Comparison of ENCODE assay signal across 8 cellular contexts in the genomic region with DNA sequence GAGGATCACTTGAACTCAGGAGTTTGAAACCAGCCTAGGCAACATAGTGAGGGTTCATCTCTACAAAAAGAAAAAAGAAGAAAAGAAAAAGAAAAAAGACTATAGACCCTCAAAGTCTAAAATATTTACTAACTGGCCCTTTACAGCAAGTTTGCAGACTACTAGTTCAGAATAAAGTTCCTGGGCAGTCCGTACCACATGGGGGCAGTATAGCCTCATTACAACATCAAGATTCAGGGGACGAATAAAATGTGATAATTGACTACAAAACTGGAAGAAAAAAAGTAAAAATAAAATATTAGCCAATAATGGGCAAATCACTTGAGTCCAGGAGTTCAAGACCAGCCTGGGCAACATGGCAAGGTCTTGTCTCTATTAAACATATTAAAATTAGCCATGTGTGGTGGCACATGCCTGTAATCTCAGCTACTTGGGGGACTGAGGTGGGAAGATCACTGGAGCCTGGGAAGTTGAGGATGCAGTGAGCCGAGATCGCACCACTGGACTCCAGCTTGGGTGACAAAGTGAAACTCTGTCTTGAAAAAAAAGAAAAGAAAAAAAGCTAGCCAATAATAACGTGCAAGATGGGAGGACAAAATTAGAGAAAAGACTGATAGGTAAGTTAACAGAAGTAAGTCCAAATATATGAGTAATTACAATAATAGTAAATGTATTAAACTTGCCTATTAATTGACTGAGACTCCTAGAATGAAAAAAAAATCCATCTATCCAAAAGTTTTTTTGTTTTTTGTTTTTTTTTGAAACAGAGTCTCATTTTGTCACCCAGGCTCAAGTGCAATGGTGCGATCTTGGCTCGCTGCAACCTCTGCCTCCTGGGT.
DNase-seq lines count a peak whose midpoint lies in the region; ATAC-seq and TF ChIP-seq lines count a peak whose summit lies in the region.

No MANE protein-coding gene starts in this region.

- peaks cover 0 to 7% (median 0%) of the 10 kb centered on the region in 7 donors for H3K4me1 Mint-ChIP-seq in naive thymus-derived CD4-positive, alpha-beta T cell

- ATAC-seq in naive thymus-derived CD4-positive, alpha-beta T cell, result no peak
- no peak for ATAC-seq in HG02840 (IDR thresholded peaks at IDR 0.05; ENCODE audit: low FRiP score, unreplicated experiment)
- ATAC-seq in HG03196 (IDR thresholded peaks at IDR 0.05; ENCODE audit: unreplicated experiment), result no peak
- ATAC-seq in GM18870 (IDR thresholded peaks at IDR 0.05; ENCODE audit: unreplicated experiment), result no peak

- no peak overlapping the region for H3K27ac Mint-ChIP-seq in naive thymus-derived CD4-positive, alpha-beta T cell

- no peak overlapping the region for H2AFZ ChIP-seq in mammary epithelial cell (ENCODE audit: low read depth, low read length)

- peaks cover 4 to 8% (median 5%) of the 10 kb centered on the region in 5 donors for H3K36me3 Mint-ChIP-seq in naive thymus-derived CD4-positive, alpha-beta T cell

- no peak overlapping the region for H3K4me2 ChIP-seq in mammary epithelial cell (ENCODE audit: insufficient read depth, low read depth, low read length)

- H3K4me3 ChIP-seq in LNCaP clone FGC (ENCODE audit: low read depth, low read length) (no peak overlapping the region), mammary epithelial cell (replicated peaks in 1 of 3; ENCODE audit: insufficient read depth in 1 of 3, low read depth in 2 of 3, low read length in 3 of 3) (no peak overlapping the region)
- no peak overlapping the region for H3K4me3 ChIP-seq in naive thymus-derived CD4-positive, alpha-beta T cell (ENCODE audit: low read length)

- dilution Hi-C loops in mammary epithelial cell (cut with HindIII; ENCODE audit: low sequenced_read_pairs), result no loop called here

- in situ Hi-C loops in mammary epithelial cell (cut with MboI; ENCODE audit: low sequenced_read_pairs in 2 of 2), result no loop called here

- H3K27me3 Mint-ChIP-seq in naive thymus-derived CD4-positive, alpha-beta T cell, result peaks cover 0 to 42% (median 0%) of the 10 kb centered on the region in 5 donors

- TF ChIP-seq CTCF in LNCaP clone FGC (IDR thresholded peaks at IDR 0.05; ENCODE audit: control insufficient read depth, extremely low read depth, insufficient read depth) (peak; percentile 70), mammary epithelial cell (conservative IDR thresholded peaks at IDR 0.05 in 1 of 2, IDR thresholded peaks at IDR 0.05 in 1 of 2; ENCODE audit: extremely low read depth in 1 of 2, insufficient read depth in 1 of 2, low read depth in 1 of 2, low read length in 2 of 2) (peak; percentile 82 to 85)

- peaks cover 7% of the 10 kb centered on the region for H3K27me3 ChIP-seq in mammary epithelial cell (ENCODE audit: insufficient read depth, low read length)
- H3K27me3 ChIP-seq in naive thymus-derived CD4-positive, alpha-beta T cell (ENCODE audit: control insufficient read depth in 2 of 2, insufficient read depth in 2 of 2, low read length in 2 of 2), result no peaks in the 10 kb centered on the region

- intact Hi-C loops in mammary epithelial cell (cut with micrococcal nuclease), result loop anchor here (1.0 to 5.0 kb wide), 5 partner anchors 45 to 235 kb away; a partner anchor contains a TSS
- intact Hi-C loops in naive thymus-derived CD4-positive, alpha-beta T cell (cut with micrococcal nuclease), result loop anchor here (1.0 to 2.0 kb wide), 5 partner anchors 43 to 236 kb away; a partner anchor contains a TSS

- 65% methylated on average over 7 of the region's 7 CpGs for WGBS in mammary epithelial cell (ENCODE audit: low coverage, missing lambda C conversion rate)

- CTCF ChIA-PET in mammary epithelial cell (lab: Charles Lee; ENCODE audit: low non-redundant PET), result interaction anchor here (0.6 to 0.7 kb wide), 2 partner anchors 45 to 398 kb away, joined by 3 to 4 read pairs; no protein-coding TSS in a partner anchor
- CTCF ChIA-PET in naive thymus-derived CD4-positive, alpha-beta T cell (lab: Charles Lee), result interaction anchor here (0.8 to 1.0 kb wide), 3 partner anchors 46 to 182 kb away, joined by 3 to 5 read pairs (median 5); a partner anchor contains a TSS

- no peak overlapping the region for H3K27ac ChIP-seq in mammary epithelial cell (ENCODE audit: insufficient read depth, low read depth, low read length)
- no peak overlapping the region for H3K27ac ChIP-seq in naive thymus-derived CD4-positive, alpha-beta T cell (ENCODE audit: low read depth, low read length)

- no peaks in the 10 kb centered on the region for H3K36me3 ChIP-seq in mammary epithelial cell (ENCODE audit: insufficient read depth, low read length)
- H3K36me3 ChIP-seq in naive thymus-derived CD4-positive, alpha-beta T cell (ENCODE audit: control insufficient read depth in 2 of 3, insufficient read depth in 3 of 3, low read length in 3 of 3), result no peaks in the 10 kb centered on the region

- H3K4me1 ChIP-seq in mammary epithelial cell (ENCODE audit: insufficient read depth, low read length), result no peaks in the 10 kb centered on the region
- H3K4me1 ChIP-seq in naive thymus-derived CD4-positive, alpha-beta T cell (ENCODE audit: control insufficient read depth in 2 of 2, insufficient read depth in 2 of 2, low read length in 2 of 2), result no peaks in the 10 kb centered on the region

- BruUV-seq in mammary epithelial cell (replicated peaks; lab: Mats Ljungman, UMichigan), result no TSS peak

- POLR2A ChIA-PET in naive thymus-derived CD4-positive, alpha-beta T cell (lab: Charles Lee), result interaction anchor here (0.7 to 1.0 kb wide), 2 partner anchors 12 to 19 kb away, joined by 3 read pairs; no protein-coding TSS in a partner anchor

- DNase-seq in DMS 273 treated with DMSO at 0.1 percent for 48 hours (lab: John Stamatoyannopoulos, UW) (peak; percentile 33), LNCaP clone FGC (ENCODE audit: low read depth) (no peak), T follicular helper cell (ENCODE audit: low read depth) (peak; percentile 30), mammary epithelial cell (peak; percentile 34)
- peak in 8 of 9 donors; percentile 18 to 53 (median 36) for DNase-seq in naive thymus-derived CD4-positive, alpha-beta T cell

- no peak overlapping the region for H3K4me3 Mint-ChIP-seq in naive thymus-derived CD4-positive, alpha-beta T cell

- no peak overlapping the region for H3K9ac ChIP-seq in mammary epithelial cell (ENCODE audit: insufficient read depth, low read length)

- no peaks in the 10 kb centered on the region for H3K79me2 ChIP-seq in mammary epithelial cell (ENCODE audit: insufficient read depth, low read length)

- H3K9me3 ChIP-seq in mammary epithelial cell (replicated peaks; ENCODE audit: insufficient read depth, low read length), result no peaks in the 10 kb centered on the region
- H3K9me3 ChIP-seq in naive thymus-derived CD4-positive, alpha-beta T cell (ENCODE audit: control insufficient read depth in 2 of 3, low read length in 3 of 3), result peaks cover 0 to 4% (median 0%) of the 10 kb centered on the region in 3 experiments

- no peaks in the 10 kb centered on the region for H4K20me1 ChIP-seq in mammary epithelial cell (ENCODE audit: insufficient read depth, low read length)

- H3K9me3 Mint-ChIP-seq in naive thymus-derived CD4-positive, alpha-beta T cell, result peaks cover 0 to 17% (median 6%) of the 10 kb centered on the region in 11 donors
